8 cellular contexts compared by ENCODE assay signal in the genomic region with DNA sequence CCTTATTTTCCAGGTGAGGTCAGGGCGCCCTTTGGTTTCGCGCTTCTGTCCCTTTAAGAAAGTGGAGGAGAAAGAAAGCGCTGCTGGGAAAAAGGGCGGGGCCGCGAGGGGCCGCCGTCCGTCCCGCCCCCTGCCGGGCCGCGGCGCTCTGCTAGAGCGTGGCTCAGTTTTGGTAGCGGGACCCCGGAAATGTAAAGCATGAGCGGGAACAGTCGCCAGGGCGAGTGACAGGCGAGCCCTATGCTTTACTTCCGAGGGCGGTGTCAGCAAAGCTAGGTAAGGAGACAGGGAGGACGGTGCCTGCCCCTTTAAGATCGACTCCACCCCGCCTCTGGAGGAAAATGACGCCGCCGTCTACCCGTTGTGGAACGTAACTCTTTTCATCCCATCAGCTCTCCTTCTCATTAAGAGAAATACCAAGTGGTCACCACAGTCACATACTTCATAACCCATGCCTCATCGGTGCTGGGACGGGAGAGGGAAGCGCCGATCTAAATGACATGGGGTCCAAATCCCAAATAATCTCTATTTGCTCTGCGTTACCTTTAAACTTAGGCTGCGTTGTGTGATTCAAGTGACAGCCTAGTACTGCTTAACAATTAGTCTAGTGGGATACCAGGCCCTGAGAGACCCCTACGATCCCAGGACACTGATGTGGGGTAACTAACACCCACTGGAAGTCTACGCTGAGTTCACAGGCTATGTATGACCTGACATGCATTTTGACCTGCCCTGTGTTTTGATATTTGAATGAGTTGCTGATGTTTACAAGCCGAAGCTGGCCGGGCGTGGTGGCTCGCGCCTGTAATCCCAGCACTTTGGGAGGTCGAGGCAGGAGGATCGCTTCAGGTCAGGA. TPM values are rescaled to one million over a fixed set of nuclear protein-coding genes. Genes with fewer than 3 reads are reported as not detected.
DNase-seq lines count a peak whose midpoint lies in the region; TF ChIP-seq lines count a peak whose summit lies in the region.

A gene with protein sequence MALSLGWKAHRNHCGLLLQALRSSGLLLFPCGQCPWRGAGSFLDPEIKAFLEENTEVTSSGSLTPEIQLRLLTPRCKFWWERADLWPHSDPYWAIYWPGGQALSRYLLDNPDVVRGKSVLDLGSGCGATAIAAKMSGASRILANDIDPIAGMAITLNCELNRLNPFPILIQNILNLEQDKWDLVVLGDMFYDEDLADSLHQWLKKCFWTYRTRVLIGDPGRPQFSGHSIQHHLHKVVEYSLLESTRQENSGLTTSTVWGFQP (plus strand): TSS at position 602 of the 856 bp plus-strand sequence. CDS start 2,266 bp downstream, outside the sequence.

- peaks cover 2% of the 10 kb centered on the region for H3K36me3 Mint-ChIP-seq in activated naive CD4-positive, alpha-beta T cell treated with anti-CD3 and anti-CD28 coated beads, Interleukin-2, amount 50 U/mL, for 24 hours

- peak within 1 kb of the TSS; percentile 92 for H3K27ac ChIP-seq in temporal lobe (ENCODE audit: low read depth, low read length)

- no peaks in the 10 kb centered on the region for H3K9me3 Mint-ChIP-seq in activated naive CD4-positive, alpha-beta T cell treated with anti-CD3 and anti-CD28 coated beads, Interleukin-2, amount 50 U/mL, for 24 hours

- CTCF ChIA-PET in HEK293T (lab: Yijun Ruan, JAX), result interaction anchor here (1.0 kb wide), 1 partner anchor 85 kb away, joined by 3 read pairs; no protein-coding TSS in a partner anchor

- DNase-seq in GM04504 (ENCODE audit: low read depth) (peak; percentile 71), HEK293T (ENCODE audit: extremely low spot score) (peak; percentile 87), MV-4-11 (lab: John Stamatoyannopoulos, UW) (peak; percentile 98), SK-MEL-5 (ENCODE audit: low read depth, low spot score) (peak; percentile 92), globus pallidus (ENCODE audit: low spot score) (peak; percentile 88), nucleus accumbens (lab: John Stamatoyannopoulos, UW) (peak; percentile 55 to 98 (median 87))

- H3K27me3 Mint-ChIP-seq in activated naive CD4-positive, alpha-beta T cell treated with anti-CD3 and anti-CD28 coated beads, Interleukin-2, amount 50 U/mL, for 24 hours, result no peaks in the 10 kb centered on the region

- H3K4me1 Mint-ChIP-seq in activated naive CD4-positive, alpha-beta T cell treated with anti-CD3 and anti-CD28 coated beads, Interleukin-2, amount 50 U/mL, for 24 hours, result peaks cover 23% of the 10 kb centered on the region

- POLR2A ChIA-PET in HEK293T (lab: Yijun Ruan, JAX), result interaction anchor here (0.6 to 1.4 kb wide), 15 partner anchors 9 to 447 kb away, joined by 3 to 8 read pairs (median 3); partner anchors contain the start of gene AMN1

- H3K27ac Mint-ChIP-seq in activated naive CD4-positive, alpha-beta T cell treated with anti-CD3 and anti-CD28 coated beads, Interleukin-2, amount 50 U/mL, for 24 hours, result peak within 1 kb of the TSS; percentile 97

- peak within 1 kb of the TSS; percentile 94 for H3K4me3 Mint-ChIP-seq in activated naive CD4-positive, alpha-beta T cell treated with anti-CD3 and anti-CD28 coated beads, Interleukin-2, amount 50 U/mL, for 24 hours

- in situ Hi-C loops in SK-MEL-5 (cut with HindIII; ENCODE audit: low pct_unique_long_range_greater_than_20kb, low sequenced_read_pairs), result loop anchor here (25.0 kb wide), 1 partner anchor 628 kb away; no protein-coding TSS in a partner anchor

TF ChIP-seq in HEK293T, 16 proteins besides CTCF, POLR2A, EP300 and RAD21:
- TF ChIP-seq ARNT (IDR thresholded peaks at IDR 0.05) (no peak), ELF4 (IDR thresholded peaks at IDR 0.05) (peak; percentile 62), L3MBTL2 (conservative IDR thresholded peaks at IDR 0.05) (peak; percentile 42; the same call in 1 of the 2 replicates), TARDBP (IDR thresholded peaks at IDR 0.05) (no peak), FOXK2 (IDR thresholded peaks at IDR 0.05) (no peak), HDGF (IDR thresholded peaks at IDR 0.05; ENCODE audit: borderline replicate concordance) (no peak), FOXM1 (IDR thresholded peaks at IDR 0.05; ENCODE audit: borderline replicate concordance) (no peak), LEF1 (IDR thresholded peaks at IDR 0.05; ENCODE audit: borderline replicate concordance) (no peak)
- TF ChIP-seq, protein P1, sequence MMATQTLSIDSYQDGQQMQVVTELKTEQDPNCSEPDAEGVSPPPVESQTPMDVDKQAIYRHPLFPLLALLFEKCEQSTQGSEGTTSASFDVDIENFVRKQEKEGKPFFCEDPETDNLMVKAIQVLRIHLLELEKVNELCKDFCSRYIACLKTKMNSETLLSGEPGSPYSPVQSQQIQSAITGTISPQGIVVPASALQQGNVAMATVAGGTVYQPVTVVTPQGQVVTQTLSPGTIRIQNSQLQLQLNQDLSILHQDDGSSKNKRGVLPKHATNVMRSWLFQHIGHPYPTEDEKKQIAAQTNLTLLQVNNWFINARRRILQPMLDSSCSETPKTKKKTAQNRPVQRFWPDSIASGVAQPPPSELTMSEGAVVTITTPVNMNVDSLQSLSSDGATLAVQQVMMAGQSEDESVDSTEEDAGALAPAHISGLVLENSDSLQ (IDR thresholded peaks at IDR 0.05), result peak; percentile 94

RNA-seq across cellular contexts. Expression of the gene that starts here (rescaled TPM):
- total RNA-seq in SK-MEL-5 (2014; rRNA removed; shearing (Covaris generic)), result 3.6 and 3.9 TPM in 2 replicates
- polyA plus RNA-seq in SK-MEL-5 (2015; cell fraction: cytosol; rRNA removed), result 2.3 and 3.0 TPM in 2 replicates
- 0.47 and 2.5 TPM in 2 replicates for polyA plus RNA-seq in SK-MEL-5 (2015; cell fraction: nucleus; rRNA removed)
- 1.5 TPM for total RNA-seq in temporal lobe

Comparison
In these comparisons a context has a peak if more than half of its experiments do, and no peak if none do; other contexts are left out.
1. Peak in every context shown above with its lines: DNase-seq and H3K27ac ChIP-seq.